Comparison of ENCODE assay signal across 22 cellular contexts in the genomic region with DNA sequence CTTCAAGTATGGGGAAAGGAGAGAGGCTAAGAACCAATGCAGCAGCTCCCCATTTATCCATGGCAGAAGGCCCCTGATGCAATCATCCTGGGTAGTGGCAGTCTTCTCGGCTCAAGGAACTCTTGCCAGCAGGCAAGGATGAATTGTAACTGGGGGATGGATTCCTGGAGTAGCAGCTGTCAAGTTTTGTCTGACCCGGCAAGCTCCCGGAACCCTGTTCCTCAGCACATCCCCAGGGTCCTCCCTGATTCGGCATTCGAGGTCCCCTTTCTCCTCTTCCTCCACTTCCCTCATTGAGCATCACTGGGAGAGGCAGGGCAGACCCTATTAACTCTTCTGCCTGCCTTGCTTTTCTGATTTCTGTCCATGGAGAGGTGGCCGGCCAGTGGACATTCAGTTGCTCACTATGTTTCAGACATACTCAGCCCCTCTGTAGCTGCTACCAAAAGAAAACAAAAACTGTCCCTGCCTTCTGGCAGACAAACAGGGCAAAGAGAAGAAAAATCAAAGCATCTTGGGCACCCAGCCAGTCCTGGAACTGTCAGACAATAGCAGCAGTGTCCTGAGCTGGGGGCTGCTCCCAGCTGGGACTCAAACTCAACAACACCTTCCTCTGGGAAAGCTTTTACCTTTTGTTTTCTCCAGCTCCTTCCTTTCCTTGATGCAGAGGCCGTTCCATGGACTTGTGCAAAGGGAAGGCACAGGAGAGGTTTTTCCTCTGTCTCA. TPM values are rescaled to one million over a fixed set of nuclear protein-coding genes. Genes with fewer than 3 reads are reported as not detected.
A peak's percentile ranks its signal among the peaks of the same experiment; 100 is the strongest.
DNase-seq lines count a peak whose midpoint lies in the region; ATAC-seq lines count a peak whose summit lies in the region.
"Had no signal": no experiment of that assay in that cellular context is flagged by ENCODE, and none has a peak within 500 bp of the region (broad histone marks: within the 10 kb centered on the region; RNA-seq: fewer than 3 reads in every experiment).

No MANE protein-coding gene starts in this region.

- ATAC-seq in left ventricle myocardium superior (peak; percentile 21), GM18873 (IDR thresholded peaks at IDR 0.05; ENCODE audit: low FRiP score, unreplicated experiment) (no peak)
- no peak for ATAC-seq in stimulated activated effector memory CD8-positive, alpha-beta T cell treated with anti-CD3 and anti-CD28 coated beads, Interleukin-12 subunit alpha, Interleukin-12 subunit beta, amount 100 ng/mL, for 72 hours
- ATAC-seq: body of pancreas, esophagus mucosa had no signal

- peak; percentile 14 for DNase-seq in NCI-H82 (lab: John Stamatoyannopoulos, UW)
- no peak for DNase-seq in NCI-H82 treated with DMSO at 0.1 percent for 48 hours (lab: John Stamatoyannopoulos, UW; ENCODE audit: unreplicated experiment)
- peak; percentile 78 for DNase-seq in SK-MEL-5 (ENCODE audit: low read depth, low spot score)
- no peak for DNase-seq in left ventricle myocardium superior
- no peak for DNase-seq in stimulated activated effector memory CD8-positive, alpha-beta T cell treated with anti-CD3 and anti-CD28 coated beads, Interleukin-12 subunit alpha, Interleukin-12 subunit beta, amount 100 ng/mL, for 72 hours (ENCODE audit: low spot score in 2 of 2)
- no peak for DNase-seq in D341Med (ENCODE audit: low spot score)
- DNase-seq in cortex of kidney (lab: John Stamatoyannopoulos, UW): no peak
- DNase-seq: activated CD4-positive, alpha-beta T cell treated with anti-CD3 and anti-CD28 coated beads, Interleukin-2, amount 50 U/mL, for 4 hours; activated naive CD4-positive, alpha-beta T cell treated with anti-CD3 and anti-CD28 coated beads, Interleukin-2, amount 10 ng/mL, durations not matched to agents 7 days and 5 days; activated T-cell treated with anti-CD3 and anti-CD28 coated beads for 4 hours; body of pancreas; GM23248; NCI-H187 treated with DMSO at 0.1 percent for 48 hours; NCI-H510A; SHP77; T-helper 2 cell; transverse colon had no signal

- peak overlapping the region; percentile 35 for H3K27ac Mint-ChIP-seq in stimulated activated effector memory CD8-positive, alpha-beta T cell treated with anti-CD3 and anti-CD28 coated beads, Interleukin-12 subunit alpha, Interleukin-12 subunit beta, amount 100 ng/mL, for 72 hours
- H3K27ac Mint-ChIP-seq: activated naive CD4-positive, alpha-beta T cell treated with anti-CD3 and anti-CD28 coated beads, Interleukin-2, amount 10 ng/mL, durations not matched to agents 7 days and 5 days; memory B cell had no signal

- intact Hi-C loops in left ventricle myocardium superior (cut with micrococcal nuclease): no loop called here

- no peaks in the 10 kb centered on the region for H3K9me3 Mint-ChIP-seq in stimulated activated effector memory CD8-positive, alpha-beta T cell treated with anti-CD3 and anti-CD28 coated beads, Interleukin-12 subunit alpha, Interleukin-12 subunit beta, amount 100 ng/mL, for 72 hours
- H3K9me3 Mint-ChIP-seq: activated naive CD4-positive, alpha-beta T cell treated with anti-CD3 and anti-CD28 coated beads, Interleukin-2, amount 10 ng/mL, durations not matched to agents 7 days and 5 days; memory B cell had no signal

- no peak overlapping the region for H3K4me3 Mint-ChIP-seq in stimulated activated effector memory CD8-positive, alpha-beta T cell treated with anti-CD3 and anti-CD28 coated beads, Interleukin-12 subunit alpha, Interleukin-12 subunit beta, amount 100 ng/mL, for 72 hours
- H3K4me3 Mint-ChIP-seq: activated naive CD4-positive, alpha-beta T cell treated with anti-CD3 and anti-CD28 coated beads, Interleukin-2, amount 10 ng/mL, durations not matched to agents 7 days and 5 days; memory B cell had no signal

- H3K36me3 Mint-ChIP-seq in stimulated activated effector memory CD8-positive, alpha-beta T cell treated with anti-CD3 and anti-CD28 coated beads, Interleukin-12 subunit alpha, Interleukin-12 subunit beta, amount 100 ng/mL, for 72 hours: peaks cover 15% of the 10 kb centered on the region

- no peaks in the 10 kb centered on the region for H3K4me1 Mint-ChIP-seq in stimulated activated effector memory CD8-positive, alpha-beta T cell treated with anti-CD3 and anti-CD28 coated beads, Interleukin-12 subunit alpha, Interleukin-12 subunit beta, amount 100 ng/mL, for 72 hours

- in situ Hi-C loops in SK-MEL-5 (cut with HindIII; ENCODE audit: low pct_unique_long_range_greater_than_20kb, low sequenced_read_pairs): no loop called here

RNA-seq across cellular contexts. Expression of a gene that starts 5.6 kb away (rescaled TPM):
- 0.03 TPM in 1 of 2 replicates, not detected in the other for total RNA-seq in SK-MEL-5 (2014; rRNA removed; shearing (Covaris generic))
- polyA plus RNA-seq in SK-MEL-5 (2015; cell fraction: cytosol; rRNA removed): 0.10 and 0.14 TPM in 2 replicates
- 1.2 and 1.4 TPM in 2 replicates for polyA plus RNA-seq in SK-MEL-5 (2015; cell fraction: nucleus; rRNA removed)
- 0.40 TPM for total RNA-seq in left ventricle myocardium superior
- total RNA-seq: A172 had no signal

RNA-seq across cellular contexts. Expression of a gene that starts 40.3 kb away (rescaled TPM):
- total RNA-seq in SK-MEL-5 (2014; rRNA removed; shearing (Covaris generic)): 0.69 TPM in 1 of 2 replicates, not detected in the other
- 0.77 and 0.94 TPM in 2 replicates for polyA plus RNA-seq in SK-MEL-5 (2015; cell fraction: cytosol; rRNA removed)
- polyA plus RNA-seq in SK-MEL-5 (2015; cell fraction: nucleus; rRNA removed): 4.6 and 11.6 TPM in 2 replicates
- 2.5 TPM for total RNA-seq in left ventricle myocardium superior
- polyA plus RNA-seq: neural cell had no signal

RNA-seq across cellular contexts. Expression of a gene that starts 41.5 kb away (rescaled TPM):
- not detected in 2 replicates for total RNA-seq in SK-MEL-5 (2014; rRNA removed; shearing (Covaris generic))
- polyA plus RNA-seq in SK-MEL-5 (2015; cell fraction: cytosol; rRNA removed): 0.64 and 0.87 TPM in 2 replicates
- not detected in 2 replicates for polyA plus RNA-seq in SK-MEL-5 (2015; cell fraction: nucleus; rRNA removed)
- 0.35 TPM for total RNA-seq in left ventricle myocardium superior
- total RNA-seq: A172, esophagus mucosa, GM23248 had no signal
- polyA plus RNA-seq: neural cell had no signal

RNA-seq across cellular contexts. Expression of a gene that starts 48.4 kb away (rescaled TPM):
- total RNA-seq in SK-MEL-5 (2014; rRNA removed; shearing (Covaris generic)): 3.4 and 5.0 TPM in 2 replicates
- 11.9 and 14.0 TPM in 2 replicates for polyA plus RNA-seq in SK-MEL-5 (2015; cell fraction: cytosol; rRNA removed)
- 48.2 and 66.3 TPM in 2 replicates for polyA plus RNA-seq in SK-MEL-5 (2015; cell fraction: nucleus; rRNA removed)
- total RNA-seq in left ventricle myocardium superior: 7.5 TPM

Comparison
In these comparisons a context has a peak if more than half of its experiments do, and no peak if none do; other contexts are left out.
1. DNase-seq: peak in NCI-H82 (single experiment) and SK-MEL-5 (single experiment); none in NCI-H82 treated with DMSO at 0.1 percent for 48 hours (single experiment), left ventricle myocardium superior (single experiment), stimulated activated effector memory CD8-positive, alpha-beta T cell treated with anti-CD3 and anti-CD28 coated beads, Interleukin-12 subunit alpha, Interleukin-12 subunit beta, amount 100 ng/mL, for 72 hours (0 of 2), D341Med (single experiment) and cortex of kidney (single experiment).